19 cellular contexts compared by ENCODE assay signal in the genomic region with DNA sequence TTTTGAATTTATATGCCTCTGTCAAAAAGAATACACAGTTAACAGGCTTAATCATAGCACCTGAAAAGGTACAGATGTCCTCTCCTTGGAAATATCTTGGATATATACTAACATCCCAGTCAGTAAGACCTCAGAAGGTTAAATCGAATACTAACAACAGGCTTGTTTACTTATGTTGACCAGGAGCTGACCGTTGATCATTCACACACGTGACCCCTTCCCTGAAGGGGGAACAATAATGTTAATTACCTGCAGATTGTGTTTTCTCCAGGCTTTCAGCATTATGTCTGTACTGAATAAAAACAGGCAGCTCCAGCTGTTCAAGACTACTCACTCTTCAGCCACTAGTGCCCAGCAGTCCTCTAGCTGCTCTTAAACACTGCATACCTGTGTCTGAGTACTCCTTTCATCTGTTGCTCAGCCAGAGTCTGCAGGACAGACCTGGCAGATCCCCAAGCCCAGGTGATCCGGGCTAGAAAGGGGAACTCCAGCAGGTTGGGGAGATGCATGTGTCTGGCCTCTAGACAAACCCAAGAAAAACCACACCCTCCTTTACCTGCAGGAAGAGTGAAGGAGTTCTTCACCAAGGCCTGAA.
DNase-seq lines count a peak whose midpoint lies in the region; ATAC-seq, FAIRE-seq and TF ChIP-seq lines count a peak whose summit lies in the region.
"Had no signal": no experiment of that assay in that cellular context is flagged by ENCODE, and none has a peak within 500 bp of the region (broad histone marks: within the 10 kb centered on the region; RNA-seq: fewer than 3 reads in every experiment).

No MANE protein-coding gene starts in this region.

- intact Hi-C loops in HepG2 (cut with micrococcal nuclease; ENCODE audit: unreplicated experiment) = no loop called here

- H4K20me1 ChIP-seq in HepG2 (ENCODE audit: insufficient read depth, low read length) (no peaks in the 10 kb centered on the region), Karpas-422 (ENCODE audit: insufficient read depth, low read depth, low read length) (no peaks in the 10 kb centered on the region)
- H4K20me1 ChIP-seq: BLaER1 treated with 17β-estradiol and CSF1 and Interleukin-3, amounts not matched to agents 10 nM and 100 nM had no signal

- no peak overlapping the region for H3K4me3 ChIP-seq in HepG2 (replicated peaks in 1 of 3; ENCODE audit: insufficient read depth in 1 of 3, low read depth in 2 of 3, low read length in 3 of 3)
- no peak overlapping the region for H3K4me3 ChIP-seq in Karpas-422 (ENCODE audit: low read length)
- H3K4me3 ChIP-seq: BLaER1 treated with 17β-estradiol and CSF1 and Interleukin-3, amounts not matched to agents 10 nM and 100 nM had no signal

- H3K4me3 Mint-ChIP-seq in activated naive CD4-positive, alpha-beta T cell treated with anti-CD3 and anti-CD28 coated beads, Interleukin-2, amount 50 U/mL, for 24 hours = no peak overlapping the region
- H3K4me3 Mint-ChIP-seq: B cell; CD8-positive, alpha-beta T cell had no signal

- peaks cover 10% of the 10 kb centered on the region for H3K4me1 Mint-ChIP-seq in activated naive CD4-positive, alpha-beta T cell treated with anti-CD3 and anti-CD28 coated beads, Interleukin-2, amount 50 U/mL, for 24 hours

- no peaks in the 10 kb centered on the region for H3K36me3 ChIP-seq in HepG2 (replicated peaks in 1 of 2; ENCODE audit: control insufficient read depth in 1 of 2, insufficient read depth in 2 of 2, low read length in 2 of 2)
- H3K36me3 ChIP-seq in Karpas-422 (ENCODE audit: insufficient read depth, low read length) = no peaks in the 10 kb centered on the region
- H3K36me3 ChIP-seq: BLaER1 treated with 17β-estradiol and CSF1 and Interleukin-3, amounts not matched to agents 10 nM and 100 nM had no signal

- DNase-seq in activated naive CD4-positive, alpha-beta T cell (lab: John Stamatoyannopoulos, UW) = no peak
- DNase-seq in NCI-H69 (lab: John Stamatoyannopoulos, UW) (peak; percentile 74), foreskin keratinocyte (peak; percentile 44 to 59), HepG2 (ENCODE audit: low spot score) (peak; percentile 24), Karpas-422 (no peak)
- DNase-seq in stimulated activated naive CD8-positive, alpha-beta T cell treated with anti-CD3 and anti-CD28 coated beads, Interleukin-15, Interleukin-2, amounts not matched to agents 100 U/mL and 50 U/mL, for 24 hours = no peak
- DNase-seq: CD8-positive, alpha-beta T cell; DMS 273 treated with DMSO at 0.1 percent for 48 hours; DMS79; GDM1; GOT3; H7 had no signal

- CTCF ChIA-PET in HepG2 (lab: Yijun Ruan, JAX; ENCODE audit: low intra/inter-chr PET ratio, low total read pairs) = no interaction called here

- 2% methylated on average over 4 of the region's 4 CpGs for WGBS in HepG2 (ENCODE audit: low lambda C conversion rate)

- ATAC-seq in foreskin keratinocyte (peak; percentile 75), HepG2 (peak; percentile 40), GM19397 (IDR thresholded peaks at IDR 0.05; ENCODE audit: unreplicated experiment) (no peak)
- ATAC-seq in stimulated activated naive CD8-positive, alpha-beta T cell treated with anti-CD3 and anti-CD28 coated beads, Interleukin-15, Interleukin-2, amounts not matched to agents 100 U/mL and 50 U/mL, for 24 hours = no peak
- ATAC-seq: CD8-positive, alpha-beta T cell; HCT116 had no signal

- no peaks in the 10 kb centered on the region for H3K79me2 ChIP-seq in HepG2 (ENCODE audit: insufficient read depth, low read length)
- H3K79me2 ChIP-seq in Karpas-422 (ENCODE audit: low read length) = no peaks in the 10 kb centered on the region

- no TSS peak for BruUV-seq in HepG2 (replicated peaks; lab: Mats Ljungman, UMichigan)

- no peak for TF ChIP-seq RAD21 in HepG2 (CRISPR knock-in tag; IDR thresholded peaks at IDR 0.05)

- no peak for FAIRE-seq in HepG2 (lab: Jason Lieb, UNC)
- FAIRE-seq: GM12892, GM18507 had no signal

- H3K4me1 ChIP-seq in foreskin keratinocyte = no peaks in the 10 kb centered on the region
- peaks cover 40% of the 10 kb centered on the region for H3K4me1 ChIP-seq in HepG2 (ENCODE audit: insufficient read depth, low read length)
- peaks cover 5% of the 10 kb centered on the region for H3K4me1 ChIP-seq in Karpas-422 (ENCODE audit: low read length)

- H3K27ac ChIP-seq in foreskin keratinocyte = no peak overlapping the region
- H3K27ac ChIP-seq in HepG2 (ENCODE audit: extremely low read length, insufficient read depth, low read length) = no peak overlapping the region
- no peak overlapping the region for H3K27ac ChIP-seq in Karpas-422 (ENCODE audit: low read length)
- H3K27ac ChIP-seq: BLaER1 treated with 17β-estradiol and CSF1 and Interleukin-3, amounts not matched to agents 10 nM and 100 nM had no signal

- H3K27ac Mint-ChIP-seq in activated naive CD4-positive, alpha-beta T cell treated with anti-CD3 and anti-CD28 coated beads, Interleukin-2, amount 50 U/mL, for 24 hours = peak overlapping the region; percentile 30
- H3K27ac Mint-ChIP-seq: B cell; CD8-positive, alpha-beta T cell had no signal

- H3K27me3 Mint-ChIP-seq in activated naive CD4-positive, alpha-beta T cell treated with anti-CD3 and anti-CD28 coated beads, Interleukin-2, amount 50 U/mL, for 24 hours = peaks cover 19% of the 10 kb centered on the region

- TF ChIP-seq CTCF in foreskin keratinocyte (conservative IDR thresholded peaks at IDR 0.05) = no peak
- TF ChIP-seq CTCF in HepG2 (CRISPR knock-in tag; IDR thresholded peaks at IDR 0.05) = no peak

- peaks cover 37% of the 10 kb centered on the region for H3K27me3 ChIP-seq in foreskin keratinocyte
- no peaks in the 10 kb centered on the region; a peak in 1 of 5 replicates for H3K27me3 ChIP-seq in HepG2 (ENCODE audit: control insufficient read depth in 1 of 2, insufficient read depth in 2 of 2, low read length in 2 of 2)
- no peaks in the 10 kb centered on the region for H3K27me3 ChIP-seq in Karpas-422 (ENCODE audit: low read length)
- H3K27me3 ChIP-seq: BLaER1 treated with 17β-estradiol and CSF1 and Interleukin-3, amounts not matched to agents 10 nM and 100 nM had no signal

- in situ Hi-C loops in HepG2 (cut with HindIII; ENCODE audit: extremely low pct_ligation_motif_present, low pct_unique_long_range_greater_than_20kb) = no loop called here

- POLR2A ChIA-PET in HepG2 (lab: Yijun Ruan, JAX) = no interaction called here

- peaks cover 3% of the 10 kb centered on the region for H3K36me3 Mint-ChIP-seq in activated naive CD4-positive, alpha-beta T cell treated with anti-CD3 and anti-CD28 coated beads, Interleukin-2, amount 50 U/mL, for 24 hours

- TF ChIP-seq EP300 in HepG2 (IDR thresholded peaks at IDR 0.05; ENCODE audit: low read depth in 2 of 2, low read length in 2 of 2) = no peak
- no peak for TF ChIP-seq EP300 in HepG2 (CRISPR knock-in tag; IDR thresholded peaks at IDR 0.05; ENCODE audit: borderline replicate concordance)

- H2AFZ ChIP-seq in HepG2 (ENCODE audit: low read length) = no peak overlapping the region
- no peak overlapping the region for H2AFZ ChIP-seq in Karpas-422 (ENCODE audit: low read length)

- H3K4me2 ChIP-seq in HepG2 (ENCODE audit: low read depth, low read length) (peak overlapping the region; percentile 89), Karpas-422 (ENCODE audit: low read depth, low read length, poor library complexity, severe bottlenecking) (no peak overlapping the region)
- H3K4me2 ChIP-seq: BLaER1 treated with 17β-estradiol and CSF1 and Interleukin-3, amounts not matched to agents 10 nM and 100 nM had no signal

- no peaks in the 10 kb centered on the region for H3K9me3 Mint-ChIP-seq in activated naive CD4-positive, alpha-beta T cell treated with anti-CD3 and anti-CD28 coated beads, Interleukin-2, amount 50 U/mL, for 24 hours
- H3K9me3 Mint-ChIP-seq: CD8-positive, alpha-beta T cell had no signal

- TF ChIP-seq POLR2A in HepG2 (IDR thresholded peaks at IDR 0.05; ENCODE audit: insufficient read depth in 1 of 2, low read depth in 2 of 2, low read length in 2 of 2) = no peak

- no peak overlapping the region for H3K9ac ChIP-seq in HepG2 (ENCODE audit: insufficient read depth, low read depth, low read length)
- H3K9ac ChIP-seq in Karpas-422 (ENCODE audit: low read length) = no peak overlapping the region
- H3K9ac ChIP-seq: BLaER1 treated with 17β-estradiol and CSF1 and Interleukin-3, amounts not matched to agents 10 nM and 100 nM had no signal

- H3K9me3 ChIP-seq in HepG2 (ENCODE audit: low read length) = no peaks in the 10 kb centered on the region
- no peaks in the 10 kb centered on the region for H3K9me3 ChIP-seq in Karpas-422 (ENCODE audit: low read length)
- H3K9me3 ChIP-seq: BLaER1 treated with 17β-estradiol and CSF1 and Interleukin-3, amounts not matched to agents 10 nM and 100 nM had no signal

- no peaks in the 10 kb centered on the region for H3K9me2 ChIP-seq in Karpas-422 (replicated peaks; ENCODE audit: insufficient read depth, low read length)

TF ChIP-seq in HepG2, 621 proteins besides CTCF, POLR2A, EP300 and RAD21 (continues in another document):
- TF ChIP-seq FOXA3 (CRISPR knock-in tag; IDR thresholded peaks at IDR 0.05) = peak; percentile 58; the same call in 1 of the 2 replicates
- TF ChIP-seq CEBPZ (IDR thresholded peaks at IDR 0.05; ENCODE audit: low read length) = peak; percentile 41; the same call in 1 of the 2 replicates

Comparison
In these comparisons a context has a peak if more than half of its experiments do, and no peak if none do; other contexts are left out.
1. DNase-seq: peak in NCI-H69 (single experiment), foreskin keratinocyte (2 of 2) and HepG2 (single experiment); none in activated naive CD4-positive, alpha-beta T cell (0 of 4), Karpas-422 (single experiment) and stimulated activated naive CD8-positive, alpha-beta T cell treated with anti-CD3 and anti-CD28 coated beads, Interleukin-15, Interleukin-2, amounts not matched to agents 100 U/mL and 50 U/mL, for 24 hours (single experiment).
2. ATAC-seq: peak in foreskin keratinocyte (single experiment) and HepG2 (single experiment); none in stimulated activated naive CD8-positive, alpha-beta T cell treated with anti-CD3 and anti-CD28 coated beads, Interleukin-15, Interleukin-2, amounts not matched to agents 100 U/mL and 50 U/mL, for 24 hours (single experiment) and GM19397 (single experiment).